ENCODE assay signal across 1 cellular context in the genomic region with DNA sequence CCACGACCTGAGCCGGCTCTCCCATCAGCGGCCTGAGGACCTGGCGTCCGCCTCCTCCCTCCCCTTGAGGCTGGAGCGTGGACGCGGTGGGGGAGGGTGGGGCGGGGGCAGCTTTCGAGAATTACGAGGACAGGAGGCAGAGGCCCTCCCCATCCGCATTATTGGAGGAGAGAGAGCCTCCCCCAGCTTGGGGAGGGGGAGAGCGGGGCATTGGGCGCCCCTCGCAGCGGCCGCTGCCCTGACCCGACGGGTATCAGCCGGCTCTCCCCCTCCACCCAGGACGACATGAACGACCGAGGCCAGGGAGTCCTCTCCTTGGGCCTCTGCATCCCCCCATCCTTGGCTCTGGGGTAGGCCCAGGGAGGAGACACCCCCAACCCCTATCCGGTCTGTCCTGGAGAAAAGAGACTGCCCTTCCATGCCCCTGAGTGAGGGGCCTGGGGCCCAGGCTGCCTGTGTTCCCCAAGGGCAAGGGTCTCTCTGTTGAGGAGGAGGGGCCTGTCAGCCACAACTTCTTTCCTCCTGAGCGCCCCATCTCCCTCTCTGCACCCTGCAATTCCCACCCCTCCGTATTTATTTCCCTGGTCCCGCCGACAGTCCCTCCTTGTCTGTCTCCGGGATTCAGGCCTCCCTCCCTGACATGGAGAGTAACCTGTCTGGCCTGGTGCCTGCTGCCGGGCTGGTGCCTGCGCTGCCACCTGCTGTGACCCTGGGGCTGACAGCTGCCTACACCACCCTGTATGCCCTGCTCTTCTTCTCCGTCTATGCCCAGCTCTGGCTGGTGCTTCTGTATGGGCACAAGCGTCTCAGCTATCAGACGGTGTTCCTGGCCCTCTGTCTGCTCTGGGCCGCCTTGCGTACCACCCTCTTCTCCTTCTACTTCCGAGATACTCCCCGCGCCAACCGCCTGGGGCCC.
TF ChIP-seq lines count a peak whose summit lies in the region.

No MANE protein-coding gene starts in this region.

TF ChIP-seq in HepG2, 621 proteins besides CTCF, POLR2A, EP300 and RAD21 (continues in another document):
- TF ChIP-seq STAT5B (CRISPR knock-in tag; IDR thresholded peaks at IDR 0.05): no peak
- TF ChIP-seq MYC (CRISPR knock-in tag; IDR thresholded peaks at IDR 0.05; ENCODE audit: borderline replicate concordance): no peak
- TF ChIP-seq NR3C1 (CRISPR knock-in tag; IDR thresholded peaks at IDR 0.05): no peak
- TF ChIP-seq, protein P1, sequence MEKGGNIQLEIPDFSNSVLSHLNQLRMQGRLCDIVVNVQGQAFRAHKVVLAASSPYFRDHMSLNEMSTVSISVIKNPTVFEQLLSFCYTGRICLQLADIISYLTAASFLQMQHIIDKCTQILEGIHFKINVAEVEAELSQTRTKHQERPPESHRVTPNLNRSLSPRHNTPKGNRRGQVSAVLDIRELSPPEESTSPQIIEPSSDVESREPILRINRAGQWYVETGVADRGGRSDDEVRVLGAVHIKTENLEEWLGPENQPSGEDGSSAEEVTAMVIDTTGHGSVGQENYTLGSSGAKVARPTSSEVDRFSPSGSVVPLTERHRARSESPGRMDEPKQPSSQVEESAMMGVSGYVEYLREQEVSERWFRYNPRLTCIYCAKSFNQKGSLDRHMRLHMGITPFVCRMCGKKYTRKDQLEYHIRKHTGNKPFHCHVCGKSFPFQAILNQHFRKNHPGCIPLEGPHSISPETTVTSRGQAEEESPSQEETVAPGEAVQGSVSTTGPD (CRISPR knock-in tag; IDR thresholded peaks at IDR 0.05): no peak
- TF ChIP-seq ZFP36L1 (CRISPR knock-in tag; IDR thresholded peaks at IDR 0.05): no peak
- TF ChIP-seq ZNF350 (CRISPR knock-in tag; IDR thresholded peaks at IDR 0.05; ENCODE audit: borderline replicate concordance, low read depth): no peak
- TF ChIP-seq HMGA1 (CRISPR knock-in tag; conservative IDR thresholded peaks at IDR 0.05): no peak
- TF ChIP-seq, protein P2, sequence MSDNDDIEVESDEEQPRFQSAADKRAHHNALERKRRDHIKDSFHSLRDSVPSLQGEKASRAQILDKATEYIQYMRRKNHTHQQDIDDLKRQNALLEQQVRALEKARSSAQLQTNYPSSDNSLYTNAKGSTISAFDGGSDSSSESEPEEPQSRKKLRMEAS (IDR thresholded peaks at IDR 0.05): no peak
- TF ChIP-seq, protein P3, sequence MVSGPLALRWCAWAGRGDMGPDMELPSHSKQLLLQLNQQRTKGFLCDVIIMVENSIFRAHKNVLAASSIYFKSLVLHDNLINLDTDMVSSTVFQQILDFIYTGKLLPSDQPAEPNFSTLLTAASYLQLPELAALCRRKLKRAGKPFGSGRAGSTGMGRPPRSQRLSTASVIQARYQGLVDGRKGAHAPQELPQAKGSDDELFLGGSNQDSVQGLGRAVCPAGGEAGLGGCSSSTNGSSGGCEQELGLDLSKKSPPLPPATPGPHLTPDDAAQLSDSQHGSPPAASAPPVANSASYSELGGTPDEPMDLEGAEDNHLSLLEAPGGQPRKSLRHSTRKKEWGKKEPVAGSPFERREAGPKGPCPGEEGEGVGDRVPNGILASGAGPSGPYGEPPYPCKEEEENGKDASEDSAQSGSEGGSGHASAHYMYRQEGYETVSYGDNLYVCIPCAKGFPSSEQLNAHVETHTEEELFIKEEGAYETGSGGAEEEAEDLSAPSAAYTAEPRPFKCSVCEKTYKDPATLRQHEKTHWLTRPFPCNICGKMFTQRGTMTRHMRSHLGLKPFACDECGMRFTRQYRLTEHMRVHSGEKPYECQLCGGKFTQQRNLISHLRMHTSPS (CRISPR knock-in tag; IDR thresholded peaks at IDR 0.05; ENCODE audit: low read depth): 0 out of 2 replicates have a peak, but pooled peaks have one; percentile 46
- TF ChIP-seq ZNF296 (CRISPR knock-in tag; conservative IDR thresholded peaks at IDR 0.05): no peak
- TF ChIP-seq JUND (CRISPR knock-in tag; IDR thresholded peaks at IDR 0.05): no peak
- TF ChIP-seq KLF6 (CRISPR knock-in tag; IDR thresholded peaks at IDR 0.05): 0 out of 2 replicates have a peak, but pooled peaks have one; percentile 15
- TF ChIP-seq, protein P4, sequence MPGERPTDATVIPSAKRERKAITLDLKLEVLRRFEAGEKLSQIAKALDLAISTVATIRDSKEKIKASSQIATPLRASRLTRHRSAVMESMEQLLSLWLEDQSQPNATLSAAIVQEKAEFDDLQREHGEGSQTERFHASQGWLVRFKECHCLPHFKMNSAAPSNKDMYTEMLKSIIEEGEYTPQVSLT (CRISPR knock-in tag; IDR thresholded peaks at IDR 0.05; ENCODE audit: borderline replicate concordance, low read depth): no peak
- TF ChIP-seq, protein P5, sequence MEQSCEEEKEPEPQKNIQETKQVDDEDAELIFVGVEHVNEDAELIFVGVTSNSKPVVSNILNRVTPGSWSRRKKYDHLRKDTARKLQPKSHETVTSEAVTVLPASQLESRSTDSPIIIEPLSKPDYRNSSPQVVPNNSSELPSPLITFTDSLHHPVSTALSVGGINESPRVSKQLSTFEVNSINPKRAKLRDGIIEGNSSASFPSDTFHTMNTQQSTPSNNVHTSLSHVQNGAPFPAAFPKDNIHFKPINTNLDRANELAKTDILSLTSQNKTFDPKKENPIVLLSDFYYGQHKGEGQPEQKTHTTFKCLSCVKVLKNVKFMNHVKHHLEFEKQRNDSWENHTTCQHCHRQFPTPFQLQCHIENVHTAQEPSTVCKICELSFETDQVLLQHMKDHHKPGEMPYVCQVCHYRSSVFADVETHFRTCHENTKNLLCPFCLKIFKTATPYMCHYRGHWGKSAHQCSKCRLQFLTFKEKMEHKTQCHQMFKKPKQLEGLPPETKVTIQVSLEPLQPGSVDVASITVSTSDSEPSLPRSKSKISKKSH (CRISPR knock-in tag; IDR thresholded peaks at IDR 0.05; ENCODE audit: borderline replicate concordance): no peak
- TF ChIP-seq, protein P6, sequence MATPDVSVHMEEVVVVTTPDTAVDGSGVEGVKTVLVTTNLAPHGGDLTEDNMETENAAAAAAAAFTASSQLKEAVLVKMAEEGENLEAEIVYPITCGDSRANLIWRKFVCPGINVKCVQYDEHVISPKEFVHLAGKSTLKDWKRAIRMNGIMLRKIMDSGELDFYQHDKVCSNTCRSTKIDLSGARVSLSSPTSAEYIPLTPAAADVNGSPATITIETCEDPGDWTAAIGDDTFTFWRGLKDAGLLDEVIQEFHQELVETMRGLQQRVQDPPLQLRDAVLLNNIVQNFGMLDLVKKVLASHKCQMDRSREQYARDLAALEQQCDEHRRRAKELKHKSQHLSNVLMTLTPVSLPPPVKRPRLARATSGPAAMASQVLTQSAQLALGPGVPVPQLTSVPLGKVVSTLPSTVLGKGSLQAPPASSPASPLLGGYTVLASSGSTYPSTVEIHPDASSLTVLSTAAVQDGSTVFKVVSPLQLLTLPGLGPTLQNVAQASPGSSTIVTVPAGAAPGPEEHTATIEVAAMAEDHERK (CRISPR knock-in tag; IDR thresholded peaks at IDR 0.05; ENCODE audit: low read depth): no peak
- TF ChIP-seq SCMH1 (CRISPR knock-in tag; IDR thresholded peaks at IDR 0.05; ENCODE audit: borderline replicate concordance): no peak
- peak; percentile 11 for TF ChIP-seq XRCC5 (optimal IDR thresholded peaks at IDR 0.05; ENCODE audit: low read length)
- no peak for TF ChIP-seq ZNF768 (CRISPR knock-in tag; IDR thresholded peaks at IDR 0.05)
- TF ChIP-seq STAG1 (CRISPR knock-in tag; IDR thresholded peaks at IDR 0.05): peak; percentile 34
- TF ChIP-seq, protein P7, sequence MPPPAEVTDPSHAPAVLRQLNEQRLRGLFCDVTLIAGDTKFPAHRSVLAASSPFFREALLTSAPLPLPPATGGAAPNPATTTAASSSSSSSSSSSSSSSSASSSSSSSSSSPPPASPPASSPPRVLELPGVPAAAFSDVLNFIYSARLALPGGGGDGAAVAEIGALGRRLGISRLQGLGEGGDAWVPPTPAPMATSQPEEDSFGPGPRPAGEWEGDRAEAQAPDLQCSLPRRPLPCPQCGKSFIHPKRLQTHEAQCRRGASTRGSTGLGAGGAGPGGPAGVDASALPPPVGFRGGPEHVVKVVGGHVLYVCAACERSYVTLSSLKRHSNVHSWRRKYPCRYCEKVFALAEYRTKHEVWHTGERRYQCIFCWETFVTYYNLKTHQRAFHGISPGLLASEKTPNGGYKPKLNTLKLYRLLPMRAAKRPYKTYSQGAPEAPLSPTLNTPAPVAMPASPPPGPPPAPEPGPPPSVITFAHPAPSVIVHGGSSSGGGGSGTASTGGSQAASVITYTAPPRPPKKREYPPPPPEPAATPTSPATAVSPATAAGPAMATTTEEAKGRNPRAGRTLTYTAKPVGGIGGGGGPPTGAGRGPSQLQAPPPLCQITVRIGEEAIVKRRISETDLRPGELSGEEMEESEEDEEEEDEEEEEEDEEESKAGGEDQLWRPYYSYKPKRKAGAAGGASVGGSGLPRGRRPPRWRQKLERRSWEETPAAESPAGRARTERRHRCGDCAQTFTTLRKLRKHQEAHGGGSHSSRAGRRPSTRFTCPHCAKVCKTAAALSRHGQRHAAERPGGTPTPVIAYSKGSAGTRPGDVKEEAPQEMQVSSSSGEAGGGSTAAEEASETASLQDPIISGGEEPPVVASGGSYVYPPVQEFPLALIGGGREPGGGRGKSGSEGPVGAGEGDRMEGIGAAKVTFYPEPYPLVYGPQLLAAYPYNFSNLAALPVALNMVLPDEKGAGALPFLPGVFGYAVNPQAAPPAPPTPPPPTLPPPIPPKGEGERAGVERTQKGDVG (CRISPR knock-in tag; IDR thresholded peaks at IDR 0.05; ENCODE audit: borderline replicate concordance): no peak
- no peak for TF ChIP-seq ZIK1 (CRISPR knock-in tag; IDR thresholded peaks at IDR 0.05; ENCODE audit: borderline replicate concordance, low read depth)
- no peak for TF ChIP-seq EHMT2 (IDR thresholded peaks at IDR 0.05; ENCODE audit: borderline replicate concordance, low read depth, low read length)
- TF ChIP-seq HNRNPLL (IDR thresholded peaks at IDR 0.05; ENCODE audit: low read depth, low read length, poor library complexity, severe bottlenecking): peak; percentile 98
- TF ChIP-seq, protein P8, sequence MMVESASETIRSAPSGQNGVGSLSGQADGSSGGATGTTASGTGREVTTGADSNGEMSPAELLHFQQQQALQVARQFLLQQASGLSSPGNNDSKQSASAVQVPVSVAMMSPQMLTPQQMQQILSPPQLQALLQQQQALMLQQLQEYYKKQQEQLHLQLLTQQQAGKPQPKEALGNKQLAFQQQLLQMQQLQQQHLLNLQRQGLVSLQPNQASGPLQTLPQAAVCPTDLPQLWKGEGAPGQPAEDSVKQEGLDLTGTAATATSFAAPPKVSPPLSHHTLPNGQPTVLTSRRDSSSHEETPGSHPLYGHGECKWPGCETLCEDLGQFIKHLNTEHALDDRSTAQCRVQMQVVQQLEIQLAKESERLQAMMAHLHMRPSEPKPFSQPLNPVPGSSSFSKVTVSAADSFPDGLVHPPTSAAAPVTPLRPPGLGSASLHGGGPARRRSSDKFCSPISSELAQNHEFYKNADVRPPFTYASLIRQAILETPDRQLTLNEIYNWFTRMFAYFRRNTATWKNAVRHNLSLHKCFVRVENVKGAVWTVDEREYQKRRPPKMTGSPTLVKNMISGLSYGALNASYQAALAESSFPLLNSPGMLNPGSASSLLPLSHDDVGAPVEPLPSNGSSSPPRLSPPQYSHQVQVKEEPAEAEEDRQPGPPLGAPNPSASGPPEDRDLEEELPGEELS (CRISPR knock-in tag; IDR thresholded peaks at IDR 0.05): 0 out of 2 replicates have a peak, but pooled peaks have one; percentile 3
- no peak for TF ChIP-seq MEIS1 (CRISPR knock-in tag; IDR thresholded peaks at IDR 0.05; ENCODE audit: borderline replicate concordance)
- no peak for TF ChIP-seq ZNF737 (CRISPR knock-in tag; IDR thresholded peaks at IDR 0.05; ENCODE audit: borderline replicate concordance)
- peak; percentile 97; the same call in 1 of the 2 replicates for TF ChIP-seq NAIF1 (CRISPR knock-in tag; IDR thresholded peaks at IDR 0.05; ENCODE audit: borderline replicate concordance)
- no peak for TF ChIP-seq BORCS8-MEF2B (CRISPR knock-in tag; IDR thresholded peaks at IDR 0.05)
- TF ChIP-seq, protein P9, sequence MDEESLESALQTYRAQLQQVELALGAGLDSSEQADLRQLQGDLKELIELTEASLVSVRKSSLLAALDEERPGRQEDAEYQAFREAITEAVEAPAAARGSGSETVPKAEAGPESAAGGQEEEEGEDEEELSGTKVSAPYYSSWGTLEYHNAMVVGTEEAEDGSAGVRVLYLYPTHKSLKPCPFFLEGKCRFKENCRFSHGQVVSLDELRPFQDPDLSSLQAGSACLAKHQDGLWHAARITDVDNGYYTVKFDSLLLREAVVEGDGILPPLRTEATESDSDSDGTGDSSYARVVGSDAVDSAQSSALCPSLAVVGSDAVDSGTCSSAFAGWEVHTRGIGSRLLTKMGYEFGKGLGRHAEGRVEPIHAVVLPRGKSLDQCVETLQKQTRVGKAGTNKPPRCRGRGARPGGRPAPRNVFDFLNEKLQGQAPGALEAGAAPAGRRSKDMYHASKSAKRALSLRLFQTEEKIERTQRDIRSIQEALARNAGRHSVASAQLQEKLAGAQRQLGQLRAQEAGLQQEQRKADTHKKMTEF (CRISPR knock-in tag; IDR thresholded peaks at IDR 0.05): peak; percentile 15; the same call in 1 of the 2 replicates
- TF ChIP-seq, protein P10, sequence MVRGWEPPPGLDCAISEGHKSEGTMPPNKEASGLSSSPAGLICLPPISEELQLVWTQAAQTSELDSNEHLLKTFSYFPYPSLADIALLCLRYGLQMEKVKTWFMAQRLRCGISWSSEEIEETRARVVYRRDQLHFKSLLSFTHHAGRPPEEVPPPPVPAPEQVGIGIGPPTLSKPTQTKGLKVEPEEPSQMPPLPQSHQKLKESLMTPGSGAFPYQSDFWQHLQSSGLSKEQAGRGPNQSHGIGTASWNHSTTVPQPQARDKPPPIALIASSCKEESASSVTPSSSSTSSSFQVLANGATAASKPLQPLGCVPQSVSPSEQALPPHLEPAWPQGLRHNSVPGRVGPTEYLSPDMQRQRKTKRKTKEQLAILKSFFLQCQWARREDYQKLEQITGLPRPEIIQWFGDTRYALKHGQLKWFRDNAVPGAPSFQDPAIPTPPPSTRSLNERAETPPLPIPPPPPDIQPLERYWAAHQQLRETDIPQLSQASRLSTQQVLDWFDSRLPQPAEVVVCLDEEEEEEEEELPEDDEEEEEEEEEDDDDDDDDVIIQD (CRISPR knock-in tag; IDR thresholded peaks at IDR 0.05; ENCODE audit: low read depth): no peak
- TF ChIP-seq, protein P11, sequence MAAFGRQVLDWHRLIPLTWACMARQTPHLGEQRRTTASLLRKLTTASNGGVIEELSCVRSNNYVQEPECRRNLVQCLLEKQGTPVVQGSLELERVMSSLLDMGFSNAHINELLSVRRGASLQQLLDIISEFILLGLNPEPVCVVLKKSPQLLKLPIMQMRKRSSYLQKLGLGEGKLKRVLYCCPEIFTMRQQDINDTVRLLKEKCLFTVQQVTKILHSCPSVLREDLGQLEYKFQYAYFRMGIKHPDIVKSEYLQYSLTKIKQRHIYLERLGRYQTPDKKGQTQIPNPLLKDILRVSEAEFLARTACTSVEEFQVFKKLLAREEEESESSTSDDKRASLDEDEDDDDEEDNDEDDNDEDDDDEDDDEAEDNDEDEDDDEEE (CRISPR knock-in tag; IDR thresholded peaks at IDR 0.05): 0 out of 2 replicates have a peak, but pooled peaks have one; percentile 1
